10 cellular contexts compared by ENCODE assay signal in the genomic region with DNA sequence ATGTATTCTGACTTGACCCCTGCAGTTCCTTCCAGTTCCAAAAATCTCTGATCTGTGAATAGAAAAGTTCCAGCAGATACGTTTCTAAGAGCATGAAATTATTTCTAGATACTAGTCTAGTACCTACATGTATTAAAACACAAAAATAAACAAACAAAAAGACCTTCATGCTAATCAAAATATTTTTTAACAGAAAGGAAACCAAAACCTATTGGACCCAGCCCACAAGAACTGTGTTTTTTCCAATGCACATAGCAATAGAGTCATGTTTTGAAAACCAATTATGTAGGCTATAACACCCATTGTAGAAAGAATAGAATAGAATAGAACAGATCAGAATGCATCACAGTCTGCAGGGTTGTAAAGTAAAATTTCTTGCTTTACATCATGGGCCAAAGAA.
DNase-seq lines count a peak whose midpoint lies in the region; ATAC-seq, FAIRE-seq and TF ChIP-seq lines count a peak whose summit lies in the region.
"Had no signal": no experiment of that assay in that cellular context is flagged by ENCODE, and none has a peak within 500 bp of the region (broad histone marks: within the 10 kb centered on the region; RNA-seq: fewer than 3 reads in every experiment).

No MANE protein-coding gene starts in this region.

- TF ChIP-seq POLR2A in HepG2 (IDR thresholded peaks at IDR 0.05; ENCODE audit: insufficient read depth in 1 of 2, low read depth in 2 of 2, low read length in 2 of 2), result no peak
- no peak for TF ChIP-seq POLR2A in right lobe of liver (IDR thresholded peaks at IDR 0.05)
- no peak for TF ChIP-seq POLR2A in vagina (IDR thresholded peaks at IDR 0.05)

- no peak for TF ChIP-seq CTCF in HepG2 (CRISPR knock-in tag; IDR thresholded peaks at IDR 0.05)
- TF ChIP-seq CTCF in right lobe of liver (IDR thresholded peaks at IDR 0.05), result no peak
- no peak for TF ChIP-seq CTCF in keratinocyte (optimal IDR thresholded peaks at IDR 0.05 in 1 of 3, IDR thresholded peaks at IDR 0.05 in 1 of 3, conservative IDR thresholded peaks at IDR 0.05 in 1 of 3; ENCODE audit: extremely low read depth in 1 of 3, insufficient read depth in 2 of 3, low read length in 3 of 3)
- no peak for TF ChIP-seq CTCF in nephron progenitor cell (IDR thresholded peaks at IDR 0.05)
- TF ChIP-seq CTCF in vagina (IDR thresholded peaks at IDR 0.05), result no peak

- peaks cover 2% of the 10 kb centered on the region for H3K36me3 Mint-ChIP-seq in activated CD4-positive, alpha-beta memory T cell treated with anti-CD3 and anti-CD28 coated beads for 36 hours
- H3K36me3 Mint-ChIP-seq in nephron progenitor cell (ENCODE audit: low read depth), result no peaks in the 10 kb centered on the region

- CTCF ChIA-PET in HepG2 (lab: Yijun Ruan, JAX; ENCODE audit: low intra/inter-chr PET ratio, low total read pairs), result interaction anchor here (1.8 to 5.2 kb wide), 4 partner anchors 15 to 236 kb away, joined by 9 to 102 read pairs (median 50); a partner anchor contains a TSS
- CTCF ChIA-PET in activated CD4-positive, alpha-beta memory T cell treated with anti-CD3 and anti-CD28 coated beads for 36 hours (lab: Charles Lee), result interaction anchor here (0.6 to 3.2 kb wide), 30 partner anchors 8 to 400 kb away, joined by 3 to 51 read pairs (median 6); a partner anchor contains a TSS

- 73% methylated on average over 1 of the region's 1 CpG for WGBS in HepG2 (ENCODE audit: low lambda C conversion rate)
- WGBS in right lobe of liver (ENCODE audit: insufficient coverage, low coverage, low lambda C conversion rate, missing lambda C conversion rate), result 25% methylated on average over 1 of the region's 1 CpG

- in situ Hi-C loops in HepG2 (cut with HindIII; ENCODE audit: extremely low pct_ligation_motif_present, low pct_unique_long_range_greater_than_20kb), result loop anchor here (5.0 to 10.0 kb wide), 4 partner anchors 99 to 396 kb away; a partner anchor contains a TSS

- no peaks in the 10 kb centered on the region for H3K27me3 Mint-ChIP-seq in activated CD4-positive, alpha-beta memory T cell treated with anti-CD3 and anti-CD28 coated beads for 36 hours
- peaks cover 4% of the 10 kb centered on the region for H3K27me3 Mint-ChIP-seq in nephron progenitor cell (ENCODE audit: low read depth, poor library complexity)

- ATAC-seq in HepG2 (no peak), right lobe of liver (no peak)

- peak overlapping the region; percentile 62 for H3K27ac ChIP-seq in HepG2 (ENCODE audit: extremely low read length, insufficient read depth, low read length)
- peak overlapping the region in 1 of 3 donors; percentile 52 for H3K27ac ChIP-seq in right lobe of liver
- peak overlapping the region; percentile 76 for H3K27ac ChIP-seq in keratinocyte (ENCODE audit: control insufficient read depth, insufficient read depth, low read length)
- no peak overlapping the region for H3K27ac ChIP-seq in vagina

- H3K9me3 Mint-ChIP-seq in activated CD4-positive, alpha-beta memory T cell treated with anti-CD3 and anti-CD28 coated beads for 36 hours, result no peaks in the 10 kb centered on the region
- H3K9me3 Mint-ChIP-seq in nephron progenitor cell, result no peaks in the 10 kb centered on the region

- no peak for DNase-seq in HepG2 (ENCODE audit: low spot score)
- no peak for DNase-seq in right lobe of liver
- no peak for DNase-seq in activated CD4-positive, alpha-beta memory T cell treated with anti-CD3 and anti-CD28 coated beads for 36 hours
- DNase-seq in keratinocyte (ENCODE audit: low read depth, low spot score), result no peak
- no peak for DNase-seq in nephron progenitor cell
- DNase-seq in NCI-H1048 (lab: John Stamatoyannopoulos, UW), result no peak
- DNase-seq in inferior parietal cortex (ENCODE audit: extremely low spot score), result no peak
- no peak for DNase-seq in vagina (ENCODE audit: extremely low spot score in 2 of 2)
- DNase-seq: SHP77 treated with DMSO at 0.1 percent for 48 hours had no signal

- H3K4me1 ChIP-seq in HepG2 (ENCODE audit: insufficient read depth, low read length) (peaks cover 82% of the 10 kb centered on the region), right lobe of liver (peaks cover 0 to 12% (median 3%) of the 10 kb centered on the region in 4 donors), keratinocyte (ENCODE audit: control insufficient read depth, extremely low read depth, insufficient read depth, low read length) (peaks cover 27% of the 10 kb centered on the region), vagina (no peaks in the 10 kb centered on the region)

- POLR2A ChIA-PET in HepG2 (lab: Yijun Ruan, JAX), result interaction anchor here (0.6 to 2.4 kb wide), 9 partner anchors 14 to 236 kb away, joined by 3 to 19 read pairs (median 4); a partner anchor contains a TSS
- POLR2A ChIA-PET in activated CD4-positive, alpha-beta memory T cell treated with anti-CD3 and anti-CD28 coated beads for 36 hours (lab: Charles Lee), result interaction anchor here (1.0 to 3.0 kb wide), 10 partner anchors 9 to 236 kb away, joined by 3 to 43 read pairs (median 4); a partner anchor contains a TSS

- H3K27me3 ChIP-seq in HepG2 (ENCODE audit: control insufficient read depth in 1 of 2, insufficient read depth in 2 of 2, low read length in 2 of 2) (no peaks in the 10 kb centered on the region), right lobe of liver (no peaks in the 10 kb centered on the region), keratinocyte (ENCODE audit: control insufficient read depth, extremely low read depth, insufficient read depth, low read length) (no peaks in the 10 kb centered on the region), vagina (no peaks in the 10 kb centered on the region)
- H3K27me3 ChIP-seq: pancreas had no signal

- no TSS peak for BruUV-seq in HepG2 (replicated peaks; lab: Mats Ljungman, UMichigan)

- no peak overlapping the region for H3K4me3 ChIP-seq in HepG2 (replicated peaks in 1 of 3; ENCODE audit: insufficient read depth in 1 of 3, low read depth in 2 of 3, low read length in 3 of 3)
- H3K4me3 ChIP-seq in right lobe of liver, result no peak overlapping the region
- H3K4me3 ChIP-seq in keratinocyte (ENCODE audit: control insufficient read depth in 2 of 3, extremely low read depth in 1 of 3, insufficient read depth in 2 of 3, low read depth in 1 of 3, low read length in 3 of 3), result no peak overlapping the region
- H3K4me3 ChIP-seq in vagina, result no peak overlapping the region

- H3K27ac Mint-ChIP-seq in activated CD4-positive, alpha-beta memory T cell treated with anti-CD3 and anti-CD28 coated beads for 36 hours, result peak overlapping the region; percentile 88
- H3K27ac Mint-ChIP-seq in nephron progenitor cell, result no peak overlapping the region

- H3K4me2 ChIP-seq in HepG2 (ENCODE audit: low read depth, low read length) (no peak overlapping the region; the same call in 1 of the 2 replicates), keratinocyte (ENCODE audit: control insufficient read depth, extremely low read depth, insufficient read depth, low read depth, low read length) (no peak overlapping the region)

- H3K9ac ChIP-seq in HepG2 (ENCODE audit: insufficient read depth, low read depth, low read length) (peak overlapping the region; percentile 37; the same call in 1 of the 2 replicates), keratinocyte (ENCODE audit: control insufficient read depth, extremely low read depth, insufficient read depth, low read length) (peak overlapping the region; percentile 58)

- H3K4me1 Mint-ChIP-seq in activated CD4-positive, alpha-beta memory T cell treated with anti-CD3 and anti-CD28 coated beads for 36 hours (ENCODE audit: low read depth), result peaks cover 70% of the 10 kb centered on the region
- H3K4me1 Mint-ChIP-seq in nephron progenitor cell, result peaks cover 37% of the 10 kb centered on the region

- dilution Hi-C loops in keratinocyte (cut with MboI; ENCODE audit: extremely low pct_ligation_motif_present, low sequenced_read_pairs), result no loop called here

- H2AFZ ChIP-seq in HepG2 (ENCODE audit: low read length) (no peak overlapping the region), keratinocyte (ENCODE audit: control insufficient read depth, low read length) (no peak overlapping the region)

- FAIRE-seq in HepG2 (lab: Jason Lieb, UNC) (no peak), keratinocyte (lab: Jason Lieb, UNC) (no peak)

- H3K9me1 ChIP-seq in keratinocyte (ENCODE audit: control insufficient read depth, extremely low read depth, insufficient read depth, low read length), result no peaks in the 10 kb centered on the region

- H4K20me1 ChIP-seq in HepG2 (ENCODE audit: insufficient read depth, low read length) (no peaks in the 10 kb centered on the region), keratinocyte (ENCODE audit: control insufficient read depth, extremely low read depth, insufficient read depth, low read length) (no peaks in the 10 kb centered on the region)

- TF ChIP-seq EP300 in HepG2 (IDR thresholded peaks at IDR 0.05; ENCODE audit: low read depth in 2 of 2, low read length in 2 of 2) (no peak), HepG2 (CRISPR knock-in tag; IDR thresholded peaks at IDR 0.05; ENCODE audit: borderline replicate concordance) (no peak)

- H3K36me3 ChIP-seq in HepG2 (replicated peaks in 1 of 2; ENCODE audit: control insufficient read depth in 1 of 2, insufficient read depth in 2 of 2, low read length in 2 of 2) (no peaks in the 10 kb centered on the region), right lobe of liver (no peaks in the 10 kb centered on the region), keratinocyte (ENCODE audit: control insufficient read depth in 2 of 2, extremely low read depth in 1 of 2, insufficient read depth in 2 of 2, low read length in 2 of 2) (no peaks in the 10 kb centered on the region), vagina (no peaks in the 10 kb centered on the region)
- H3K36me3 ChIP-seq: pancreas had no signal

- no peak for TF ChIP-seq RAD21 in HepG2 (CRISPR knock-in tag; IDR thresholded peaks at IDR 0.05)

- H3K9me3 ChIP-seq in HepG2 (ENCODE audit: low read length) (0 out of 2 replicates have a peak, but pooled peaks cover 4% of the 10 kb centered on the region), right lobe of liver (no peaks in the 10 kb centered on the region), keratinocyte (ENCODE audit: control insufficient read depth, low read depth, low read length) (no peaks in the 10 kb centered on the region), vagina (no peaks in the 10 kb centered on the region)
- H3K9me3 ChIP-seq: pancreas had no signal

- intact Hi-C loops in HepG2 (cut with micrococcal nuclease; ENCODE audit: unreplicated experiment), result loop anchor here (5.0 to 10.0 kb wide), 2 partner anchors 354 to 436 kb away; no protein-coding TSS in a partner anchor
- intact Hi-C loops in right lobe of liver (cut with DNase I), result loop anchor here (5.0 to 10.0 kb wide), 3 partner anchors 159 to 236 kb away; a partner anchor contains a TSS
- intact Hi-C loops in activated CD4-positive, alpha-beta memory T cell treated with anti-CD3 and anti-CD28 coated beads for 36 hours (cut with micrococcal nuclease), result loop anchor here (1.0 to 5.0 kb wide), 11 partner anchors 9 to 232 kb away; a partner anchor contains a TSS
- intact Hi-C loops in vagina (cut with DNase I), result loop anchor here (5.0 kb wide), 1 partner anchor 159 kb away; a partner anchor contains a TSS

- peak overlapping the region; percentile 67 for H3K4me3 Mint-ChIP-seq in activated CD4-positive, alpha-beta memory T cell treated with anti-CD3 and anti-CD28 coated beads for 36 hours
- no peak overlapping the region for H3K4me3 Mint-ChIP-seq in nephron progenitor cell

- H3K79me2 ChIP-seq in HepG2 (ENCODE audit: insufficient read depth, low read length) (no peaks in the 10 kb centered on the region), keratinocyte (ENCODE audit: control insufficient read depth, insufficient read depth, low read length) (no peaks in the 10 kb centered on the region)
